8 cellular contexts compared by ENCODE assay signal in genomic region chr5:135569755-135570452, GRCh38. TPM values are rescaled to one million over a fixed set of nuclear protein-coding genes. Genes with fewer than 3 reads are reported as not detected.
A peak's percentile ranks its signal among the peaks of the same experiment; 100 is the strongest.
DNase-seq lines count a peak whose midpoint lies in the region; ATAC-seq, FAIRE-seq and TF ChIP-seq lines count a peak whose summit lies in the region.

No MANE protein-coding gene starts in this region.

- ATAC-seq in HG03457 (IDR thresholded peaks at IDR 0.05; ENCODE audit: unreplicated experiment), result no peak

- FAIRE-seq in GM12891 (lab: Jason Lieb, UNC), result no peak

- no peak overlapping the region for H3K4me3 ChIP-seq in retinal pigment epithelial cell (ENCODE audit: low read length)

- DNase-seq in AG08395 (ENCODE audit: low spot score) (peak; percentile 53), GM13977 (ENCODE audit: low spot score) (no peak), NCI-H82 treated with DMSO at 0.1 percent for 48 hours (lab: John Stamatoyannopoulos, UW; ENCODE audit: unreplicated experiment) (peak; percentile 30), erythroblast (lab: John Stamatoyannopoulos, UW) (peak; percentile 42 to 45), retinal pigment epithelial cell (ENCODE audit: low read depth) (no peak), NCI-H774 (lab: John Stamatoyannopoulos, UW) (no peak), GM12891 (ENCODE audit: insufficient read length, low spot score) (no peak)

- TF ChIP-seq CTCF in GM13977 (IDR thresholded peaks at IDR 0.05; ENCODE audit: extremely low read depth, insufficient read depth, missing control alignments) (peak; percentile 45), retinal pigment epithelial cell (conservative IDR thresholded peaks at IDR 0.05; ENCODE audit: low read depth, low read length) (peak; percentile 80)

- TF ChIP-seq POLR2A in erythroblast (IDR thresholded peaks at IDR 0.05; ENCODE audit: low read length) (no peak), GM12891 (IDR thresholded peaks at IDR 0.05; ENCODE audit: low read depth, low read length) (no peak)

- in situ Hi-C loops in GM13977 (cut with MboI; ENCODE audit: low pct_unique_long_range_greater_than_20kb, low sequenced_read_pairs, unreplicated experiment), result loop anchor here (25.0 kb wide), 1 partner anchor 267 kb away; the partner anchor contains the start of gene SLC25A48

TF ChIP-seq in GM12891, 5 proteins besides CTCF, POLR2A, EP300 and RAD21:
- TF ChIP-seq TAF1 (IDR thresholded peaks at IDR 0.05; ENCODE audit: low read depth, low read length) (no peak), POU2F2 (IDR thresholded peaks at IDR 0.05; ENCODE audit: low read depth, low read length) (no peak), POLR2AphosphoS5 (IDR thresholded peaks at IDR 0.05; ENCODE audit: low read depth, low read length) (no peak)

RNA-seq across cellular contexts. Expression of gene CXCL14, which starts 8.9 kb away (rescaled TPM):
- 0.09 TPM for polyA plus RNA-seq in GM12891 (2012; ENCODE audit: low read depth, missing spikeins)

RNA-seq across cellular contexts. Expression of gene NEUROG1, which starts 34.1 kb away (rescaled TPM):
- polyA plus RNA-seq in GM12891 (2012; ENCODE audit: low read depth, missing spikeins), result not detected

Comparison
In these comparisons a context has a peak if more than half of its experiments do, and no peak if none do; other contexts are left out.
1. DNase-seq: peak in AG08395 (single experiment), NCI-H82 treated with DMSO at 0.1 percent for 48 hours (single experiment) and erythroblast (2 of 2); none in GM13977 (single experiment), retinal pigment epithelial cell (single experiment), NCI-H774 (single experiment) and GM12891 (single experiment).